In the genomic region with DNA sequence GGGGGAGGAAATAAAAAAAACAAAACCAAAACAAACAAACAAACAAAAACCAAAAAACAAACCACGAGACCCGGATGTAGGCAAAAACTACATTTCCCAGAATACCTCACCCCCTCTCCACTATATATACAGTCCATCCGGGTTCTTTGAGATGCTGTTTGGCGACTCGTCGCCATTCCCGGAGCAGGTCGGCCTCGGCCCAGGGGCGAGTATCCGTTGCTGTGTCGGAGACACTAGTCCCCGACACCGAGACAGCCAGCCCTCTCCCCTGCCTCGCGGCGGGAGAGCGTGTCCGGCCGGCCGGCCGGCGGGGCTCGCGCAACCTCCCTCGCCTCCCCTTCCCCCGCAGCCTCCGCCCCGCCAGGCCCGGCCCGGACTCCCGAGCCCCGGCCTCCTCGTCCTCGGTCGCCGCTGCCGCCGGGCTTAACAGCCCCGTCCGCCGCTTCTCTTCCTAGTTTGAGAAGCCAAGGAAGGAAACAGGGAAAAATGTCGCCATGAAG, we compare ENCODE assay signal across 8 cellular contexts. TPM values are rescaled to one million over a fixed set of nuclear protein-coding genes. Genes with fewer than 3 reads are reported as not detected.
A peak's percentile ranks its signal among the peaks of the same experiment; 100 is the strongest.
DNase-seq lines count a peak whose midpoint lies in the region.

A gene (plus strand): TSS at position 154 of the 500 bp plus-strand sequence. CDS start 456 bp downstream, outside the sequence.

- H3K9me3 ChIP-seq in SK-N-MC (ENCODE audit: low read depth, low read length): no peaks in the 10 kb centered on the region
- no peaks in the 10 kb centered on the region for H3K9me3 ChIP-seq in neuronal stem cell (replicated peaks in 1 of 2; ENCODE audit: control insufficient read depth in 2 of 2, insufficient read depth in 1 of 2, low read depth in 1 of 2, low read length in 2 of 2)

- no peaks in the 10 kb centered on the region for H3K27me3 ChIP-seq in neuronal stem cell (ENCODE audit: control insufficient read depth in 3 of 3, insufficient read depth in 3 of 3, low read depth in 1 of 3, low read length in 3 of 3)

- H3K14ac ChIP-seq in neuronal stem cell (ENCODE audit: low read length): no peak within 1 kb of the TSS

- H2BK12ac ChIP-seq in neuronal stem cell (ENCODE audit: low read length): no peak within 1 kb of the TSS

- H2BK15ac ChIP-seq in neuronal stem cell (ENCODE audit: low read length): no peak within 1 kb of the TSS

- peak; percentile 91 for DNase-seq in ELR (ENCODE audit: low read depth)
- peak; percentile 79 for DNase-seq in HCEC 1CT
- DNase-seq in NAMALWA (ENCODE audit: low spot score): peak; percentile 95
- peak; percentile 84 for DNase-seq in SK-N-MC (ENCODE audit: low read depth, low spot score)
- peak; percentile 66 for DNase-seq in activated naive CD4-positive, alpha-beta T cell treated with anti-CD3 and anti-CD28 coated beads, Interleukin-2, amount 50 U/mL, for 16 hours
- peak; percentile 90 for DNase-seq in germinal center (ENCODE audit: low spot score)
- peak; percentile 90 for DNase-seq in neuronal stem cell (ENCODE audit: low spot score)
- peak; percentile 27 to 87 (median 68) for DNase-seq in substantia nigra (lab: John Stamatoyannopoulos, UW)

- H3K4me2 ChIP-seq in neuronal stem cell (ENCODE audit: insufficient read depth, low read length, poor library complexity, severe bottlenecking): peak within 1 kb of the TSS; percentile 85

- H3K9ac ChIP-seq in SK-N-MC (ENCODE audit: insufficient read length) (peak within 1 kb of the TSS; percentile 91), neuronal stem cell (ENCODE audit: low read depth, low read length, poor library complexity) (peak within 1 kb of the TSS; percentile 94)

- H2BK5ac ChIP-seq in neuronal stem cell (ENCODE audit: low read length): no peak within 1 kb of the TSS

- peak within 1 kb of the TSS; percentile 83 for H3K23ac ChIP-seq in neuronal stem cell (ENCODE audit: low read depth, low read length, poor library complexity)

- no peak within 1 kb of the TSS for H4K8ac ChIP-seq in neuronal stem cell (ENCODE audit: low read depth, low read length)

- peaks cover 30% of the 10 kb centered on the region for H3K36me3 ChIP-seq in SK-N-MC (ENCODE audit: insufficient read depth, low read length)
- peaks cover 0 to 38% of the 10 kb centered on the region in 2 donors for H3K36me3 ChIP-seq in neuronal stem cell (replicated peaks in 1 of 2; ENCODE audit: control insufficient read depth in 2 of 2, insufficient read depth in 2 of 2, low read length in 2 of 2)

- H2AK5ac ChIP-seq in neuronal stem cell (ENCODE audit: low read depth, low read length): no peak within 1 kb of the TSS

- peak within 1 kb of the TSS; percentile 94 for H3K18ac ChIP-seq in neuronal stem cell (ENCODE audit: low read length)

- H3K79me1 ChIP-seq in neuronal stem cell (ENCODE audit: low read depth, low read length): peaks cover 8% of the 10 kb centered on the region

- H3K27ac ChIP-seq in SK-N-MC: peak within 1 kb of the TSS; percentile 45; the same call in 1 of the 2 replicates
- peak within 1 kb of the TSS; percentile 29 for H3K27ac ChIP-seq in neuronal stem cell (replicated peaks; ENCODE audit: low read length)
- peak within 1 kb of the TSS; percentile 87 for H3K27ac ChIP-seq in substantia nigra (ENCODE audit: low read depth, low read length, poor library complexity, severe bottlenecking)

- H3K4me3 ChIP-seq in SK-N-MC: peak within 1 kb of the TSS; percentile 78
- peak within 1 kb of the TSS; percentile 86 to 93 for H3K4me3 ChIP-seq in neuronal stem cell (ENCODE audit: low read length in 2 of 2)

- H3K4ac ChIP-seq in neuronal stem cell (ENCODE audit: low read length): no peak within 1 kb of the TSS

- no peak within 1 kb of the TSS for H4K91ac ChIP-seq in neuronal stem cell (ENCODE audit: low read depth, low read length, poor library complexity)

- no CpG with 5 or more reads among the region's 43 CpGs for WGBS in neuronal stem cell (ENCODE audit: extremely low coverage in 2 of 2, insufficient read length in 2 of 2, insufficient replicate concordance in 1 of 2), 2 donors

- H2AFZ ChIP-seq in neuronal stem cell (ENCODE audit: low read length): peak within 1 kb of the TSS; percentile 87

- H2BK120ac ChIP-seq in neuronal stem cell (ENCODE audit: low read depth, low read length): no peak within 1 kb of the TSS

- peaks cover 6 to 24% of the 10 kb centered on the region in 2 donors for H3K4me1 ChIP-seq in neuronal stem cell (ENCODE audit: control insufficient read depth in 2 of 2, insufficient read depth in 1 of 2, low read depth in 1 of 2, low read length in 2 of 2)

RNA-seq across cellular contexts. Expression of the gene that starts here (rescaled TPM):
- 124 TPM for polyA plus RNA-seq in neuronal stem cell (2013, experiment 1 of 2)
- polyA plus RNA-seq in neuronal stem cell (2013, experiment 2 of 2): 123 TPM

Comparison
In these comparisons a context has a peak if more than half of its experiments do, and no peak if none do; other contexts are left out.
1. Peak in every context shown above with its lines: DNase-seq, H3K4me3 ChIP-seq and H3K27ac ChIP-seq.
2. H3K27ac ChIP-seq: peak in every context shown above with its lines; median percentile 87 in substantia nigra; 45 in SK-N-MC; 29 in neuronal stem cell.